18 cellular contexts compared by ENCODE assay signal in the genomic region with DNA sequence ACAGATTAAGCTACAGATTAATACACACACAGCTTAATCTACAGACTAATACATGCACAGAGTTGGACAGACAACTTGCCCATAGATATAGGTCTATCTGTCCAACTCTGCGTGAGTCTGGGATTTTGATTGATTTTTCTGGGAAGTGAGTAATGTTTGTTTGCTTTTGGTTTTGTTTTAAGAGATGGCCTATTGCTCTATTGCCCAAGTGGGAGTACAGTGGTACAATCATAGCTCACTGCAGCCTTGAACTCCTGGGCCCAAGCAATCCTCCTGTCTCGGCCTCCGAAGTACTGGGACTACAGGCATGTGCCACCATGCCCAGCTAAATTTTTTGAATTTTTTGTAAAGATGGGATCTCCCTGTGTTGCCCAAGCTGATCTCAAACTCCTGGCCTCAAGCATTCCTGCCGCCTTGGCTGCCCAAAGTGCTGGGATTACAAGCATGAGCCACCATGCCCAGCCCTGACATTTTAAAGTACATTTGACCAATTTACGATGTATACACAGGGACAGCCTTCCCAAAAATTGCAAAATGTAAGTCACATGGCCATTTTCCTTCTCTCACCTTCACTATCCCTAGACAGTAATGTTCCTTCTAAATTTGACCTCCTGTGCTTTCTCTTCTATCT. TPM values are rescaled to one million over a fixed set of nuclear protein-coding genes. Genes with fewer than 3 reads are reported as not detected.
"Had no signal": no experiment of that assay in that cellular context is flagged by ENCODE, and none has a peak within 500 bp of the region (broad histone marks: within the 10 kb centered on the region; RNA-seq: fewer than 3 reads in every experiment).

No MANE protein-coding gene starts in this region.

- ATAC-seq: activated CD4-positive, alpha-beta T cell treated with anti-CD3 and anti-CD28 coated beads for 36 hours; activated CD8-positive, alpha-beta T cell treated with anti-CD3 and anti-CD28 coated beads for 36 hours; body of pancreas; T-cell had no signal

- H3K27me3 ChIP-seq: adrenal gland, ascending aorta, body of pancreas had no signal

- H3K4me3 Mint-ChIP-seq: activated CD4-positive, alpha-beta T cell treated with anti-CD3 and anti-CD28 coated beads for 36 hours; activated CD8-positive, alpha-beta T cell treated with anti-CD3 and anti-CD28 coated beads for 36 hours; activated naive CD8-positive, alpha-beta T cell treated with anti-CD3 and anti-CD28 coated beads, Interleukin-2, amount 10 ng/mL, durations not matched to agents 7 days and 5 days; T-cell had no signal

- H3K4me1 Mint-ChIP-seq: activated CD4-positive, alpha-beta T cell treated with anti-CD3 and anti-CD28 coated beads for 36 hours; activated naive CD8-positive, alpha-beta T cell treated with anti-CD3 and anti-CD28 coated beads, Interleukin-2, amount 10 ng/mL, durations not matched to agents 7 days and 5 days; T-cell had no signal

- H3K36me3 Mint-ChIP-seq: activated naive CD8-positive, alpha-beta T cell treated with anti-CD3 and anti-CD28 coated beads, Interleukin-2, amount 10 ng/mL, durations not matched to agents 7 days and 5 days; T-cell had no signal

- DNase-seq: activated CD4-positive, alpha-beta T cell treated with anti-CD3 and anti-CD28 coated beads for 36 hours; activated CD4-positive, alpha-beta T cell treated with anti-CD3 and anti-CD28 coated beads, Interleukin-2, amount 50 U/mL, for 1 hour; activated CD8-positive, alpha-beta memory T cell treated with anti-CD3 and anti-CD28 coated beads, Interleukin-2, amount 50 U/mL, for 48 hours; activated CD8-positive, alpha-beta T cell treated with anti-CD3 and anti-CD28 coated beads for 36 hours; activated naive CD4-positive, alpha-beta T cell treated with anti-CD3 and anti-CD28 coated beads, Interleukin-2, amount 50 U/mL, for 16 hours; activated naive CD8-positive, alpha-beta T cell treated with anti-CD3 and anti-CD28 coated beads, Interleukin-2, amount 10 ng/mL, durations not matched to agents 7 days and 5 days; activated T-cell treated with anti-CD3 and anti-CD28 coated beads, Interleukin-2, amount 50 U/mL, for 1 hour; adrenal gland; body of pancreas; NCI-H1436 treated with DMSO at 0.1 percent for 48 hours; NCI-H187; NCI-H2081; NCI-H510A treated with DMSO at 0.1 percent for 48 hours; SIG-M5; T-cell had no signal

- H3K36me3 ChIP-seq: adrenal gland had no signal

- H3K27ac ChIP-seq: adrenal gland, ascending aorta, body of pancreas, VCaP had no signal

- H3K27ac Mint-ChIP-seq: activated CD4-positive, alpha-beta T cell treated with anti-CD3 and anti-CD28 coated beads for 36 hours; activated CD8-positive, alpha-beta T cell treated with anti-CD3 and anti-CD28 coated beads for 36 hours; activated naive CD8-positive, alpha-beta T cell treated with anti-CD3 and anti-CD28 coated beads, Interleukin-2, amount 10 ng/mL, durations not matched to agents 7 days and 5 days; T-cell had no signal

- H3K27me3 Mint-ChIP-seq: activated naive CD8-positive, alpha-beta T cell treated with anti-CD3 and anti-CD28 coated beads, Interleukin-2, amount 10 ng/mL, durations not matched to agents 7 days and 5 days had no signal

- H3K9me3 ChIP-seq: adrenal gland, ascending aorta, body of pancreas had no signal

- H3K4me3 ChIP-seq: adrenal gland, ascending aorta, body of pancreas had no signal

- H3K4me1 ChIP-seq: adrenal gland, ascending aorta, body of pancreas had no signal

RNA-seq across cellular contexts. Expression of a gene that starts 50.8 kb away (rescaled TPM):
- total RNA-seq: activated CD4-positive, alpha-beta T cell treated with anti-CD3 and anti-CD28 coated beads for 36 hours; activated CD8-positive, alpha-beta T cell treated with anti-CD3 and anti-CD28 coated beads for 36 hours; activated naive CD8-positive, alpha-beta T cell treated with anti-CD3 and anti-CD28 coated beads, Interleukin-2, amount 10 ng/mL, durations not matched to agents 7 days and 5 days; T-helper 2 cell treated with Interferon-gamma antibody and Interleukin-4, amounts not matched to agents 100 ng/mL and 5 ng/mL, for 36 hours had no signal
